Comparison of ENCODE assay signal across 16 cellular contexts in the genomic region with DNA sequence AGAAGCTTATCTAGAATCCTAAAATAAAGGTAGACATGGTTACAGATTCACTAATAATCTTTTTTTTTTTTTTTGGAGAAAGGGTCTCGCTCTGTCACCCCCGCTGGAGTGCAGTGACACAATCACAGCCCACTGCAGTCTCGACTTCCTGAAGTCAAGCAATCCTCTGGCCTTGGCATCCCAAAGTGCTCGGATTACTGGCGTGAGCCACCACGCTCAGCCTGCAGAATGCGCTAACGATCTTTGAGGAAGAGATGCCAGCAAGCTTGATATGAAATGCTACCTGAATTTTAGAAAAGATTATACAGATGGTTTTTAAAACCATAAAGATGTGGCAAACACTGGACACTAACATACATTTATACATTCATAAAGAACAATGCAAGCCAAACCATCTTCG.
"Had no signal": no experiment of that assay in that cellular context is flagged by ENCODE, and none has a peak within 500 bp of the region (broad histone marks: within the 10 kb centered on the region; RNA-seq: fewer than 3 reads in every experiment).

No MANE protein-coding gene starts in this region.

- H3K9me3 Mint-ChIP-seq: activated CD8-positive, alpha-beta T cell treated with anti-CD3 and anti-CD28 coated beads for 36 hours; mesothelial cell of epicardium; stimulated activated naive B cell treated with anti-CD40 and anti-IgM and Interleukin-4, amounts not matched to agents 10 μg/mL and 1 μg/mL and 100 μg/mL, for 72 hours; type B pancreatic cell; WTC11 had no signal

- H3K27ac Mint-ChIP-seq: activated CD8-positive, alpha-beta T cell treated with anti-CD3 and anti-CD28 coated beads for 36 hours; mesothelial cell of epicardium; stimulated activated naive B cell treated with anti-CD40 and anti-IgM and Interleukin-4, amounts not matched to agents 10 μg/mL and 1 μg/mL and 100 μg/mL, for 72 hours; WTC11 had no signal

- H3K4me3 Mint-ChIP-seq: activated CD8-positive, alpha-beta T cell treated with anti-CD3 and anti-CD28 coated beads for 36 hours; mesothelial cell of epicardium; stimulated activated naive B cell treated with anti-CD40 and anti-IgM and Interleukin-4, amounts not matched to agents 10 μg/mL and 1 μg/mL and 100 μg/mL, for 72 hours; type B pancreatic cell; WTC11 had no signal

- DNase-seq: activated CD4-positive, alpha-beta T cell treated with anti-CD3 and anti-CD28 coated beads for 4 hours; activated CD8-positive, alpha-beta memory T cell treated with anti-CD3 and anti-CD28 coated beads, Interleukin-2, amount 50 U/mL, for 48 hours; activated CD8-positive, alpha-beta T cell treated with anti-CD3 and anti-CD28 coated beads for 36 hours; dermis blood vessel endothelial cell; left colon; ovary; stimulated activated CD4-positive, alpha-beta T cell treated with anti-CD3 and anti-CD28 coated beads, Interleukin-15, amount 100 ng/mL, for 24 hours; stimulated activated CD4-positive, alpha-beta T cell treated with anti-CD3 and anti-CD28 coated beads, Interleukin-4, amount 100 ng/mL, for 1 hour; stimulated activated naive B cell treated with anti-CD40 and anti-IgM and Interleukin-4, amounts not matched to agents 10 μg/mL and 1 μg/mL and 100 μg/mL, for 72 hours; T-helper 2 cell had no signal

- H3K9me3 ChIP-seq: ovary had no signal

- H3K36me3 ChIP-seq: ovary had no signal

- H3K27me3 ChIP-seq: ovary had no signal

- H3K27ac ChIP-seq: epithelial cell of prostate, ovary, skin epidermis had no signal

- ATAC-seq: activated CD8-positive, alpha-beta T cell treated with anti-CD3 and anti-CD28 coated beads for 36 hours; stimulated activated naive B cell treated with anti-CD40 and anti-IgM and Interleukin-4, amounts not matched to agents 10 μg/mL and 1 μg/mL and 100 μg/mL, for 72 hours; WTC11 had no signal

- H3K27me3 Mint-ChIP-seq: activated CD8-positive, alpha-beta T cell treated with anti-CD3 and anti-CD28 coated beads for 36 hours; stimulated activated naive B cell treated with anti-CD40 and anti-IgM and Interleukin-4, amounts not matched to agents 10 μg/mL and 1 μg/mL and 100 μg/mL, for 72 hours; type B pancreatic cell had no signal

- H3K4me3 ChIP-seq: lung, ovary, skin epidermis had no signal
